Comparison of ENCODE assay signal across 1 cellular context in genomic region chr16:82044585-82044911, GRCh38.
TF ChIP-seq lines count a peak whose summit lies in the region.

No MANE protein-coding gene starts in this region.

TF ChIP-seq in HepG2, 621 proteins besides CTCF, POLR2A, EP300 and RAD21 (continued from another document):
- TF ChIP-seq, protein P1, sequence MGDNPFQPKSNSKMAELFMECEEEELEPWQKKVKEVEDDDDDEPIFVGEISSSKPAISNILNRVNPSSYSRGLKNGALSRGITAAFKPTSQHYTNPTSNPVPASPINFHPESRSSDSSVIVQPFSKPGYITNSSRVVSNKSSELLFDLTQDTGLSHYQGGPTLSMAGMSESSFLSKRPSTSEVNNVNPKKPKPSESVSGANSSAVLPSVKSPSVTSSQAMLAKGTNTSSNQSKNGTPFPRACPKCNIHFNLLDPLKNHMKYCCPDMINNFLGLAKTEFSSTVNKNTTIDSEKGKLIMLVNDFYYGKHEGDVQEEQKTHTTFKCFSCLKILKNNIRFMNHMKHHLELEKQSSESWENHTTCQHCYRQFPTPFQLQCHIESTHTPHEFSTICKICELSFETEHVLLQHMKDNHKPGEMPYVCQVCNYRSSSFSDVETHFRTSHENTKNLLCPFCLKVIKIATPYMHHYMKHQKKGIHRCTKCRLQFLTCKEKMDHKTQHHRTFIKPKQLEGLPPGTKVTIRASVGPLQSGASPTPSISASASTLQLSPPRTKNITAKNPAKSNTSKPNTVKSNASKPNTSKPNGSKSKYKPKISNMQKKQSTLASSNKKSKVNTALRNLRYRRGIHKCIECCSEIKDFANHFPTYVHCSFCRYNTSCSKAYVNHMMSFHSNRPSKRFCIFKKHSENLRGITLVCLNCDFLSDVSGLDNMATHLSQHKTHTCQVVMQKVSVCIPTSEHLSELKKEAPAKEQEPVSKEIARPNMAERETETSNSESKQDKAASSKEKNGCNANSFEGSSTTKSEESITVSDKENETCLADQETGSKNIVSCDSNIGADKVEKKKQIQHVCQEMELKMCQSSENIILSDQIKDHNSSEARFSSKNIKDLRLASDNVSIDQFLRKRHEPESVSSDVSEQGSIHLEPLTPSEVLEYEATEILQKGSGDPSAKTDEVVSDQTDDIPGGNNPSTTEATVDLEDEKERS (CRISPR knock-in tag; IDR thresholded peaks at IDR 0.05) = 0 out of 2 replicates have a peak, but pooled peaks have one; percentile 64
- peak; percentile 38; the same call in 1 of the 2 replicates for TF ChIP-seq PATZ1 (CRISPR knock-in tag; IDR thresholded peaks at IDR 0.05)
- no peak for TF ChIP-seq ZSCAN22 (CRISPR knock-in tag; IDR thresholded peaks at IDR 0.05)
- peak; percentile 28; the same call in 1 of the 2 replicates for TF ChIP-seq MYC (CRISPR knock-in tag; IDR thresholded peaks at IDR 0.05; ENCODE audit: borderline replicate concordance)
- no peak for TF ChIP-seq ZNF619 (CRISPR knock-in tag; IDR thresholded peaks at IDR 0.05)
- peak; percentile 91 for TF ChIP-seq GABPB1 (CRISPR knock-in tag; IDR thresholded peaks at IDR 0.05)
- TF ChIP-seq ZNF709 (CRISPR knock-in tag; IDR thresholded peaks at IDR 0.05) = no peak
